Comparison of ENCODE assay signal across 1 cellular context in genomic region chr12:106084759-106085158, GRCh38.
TF ChIP-seq lines count a peak whose summit lies in the region.

No MANE protein-coding gene starts in this region.

TF ChIP-seq in H1, 55 proteins besides CTCF, POLR2A, EP300 and RAD21:
- TF ChIP-seq JUND (IDR thresholded peaks at IDR 0.05; ENCODE audit: low read length) (no peak), POU5F1 (IDR thresholded peaks at IDR 0.05; ENCODE audit: low read depth, low read length) (no peak), EGR1 (IDR thresholded peaks at IDR 0.05; ENCODE audit: borderline replicate concordance, low read depth, low read length) (no peak), MAFK (IDR thresholded peaks at IDR 0.05; ENCODE audit: low read depth, low read length) (no peak), CHD1 (IDR thresholded peaks at IDR 0.05; ENCODE audit: low read depth, low read length) (no peak), GTF2F1 (IDR thresholded peaks at IDR 0.05; ENCODE audit: borderline replicate concordance, low read depth, low read length) (no peak), KDM5A (IDR thresholded peaks at IDR 0.05; ENCODE audit: low read length) (no peak)
TF ChIP-seq in H1: peak in this region for 0.
